ENCODE assay signal across 20 cellular contexts in genomic region chr10:34681933-34682332, GRCh38.
DNase-seq lines count a peak whose midpoint lies in the region; ATAC-seq and TF ChIP-seq lines count a peak whose summit lies in the region.
"Had no signal": no experiment of that assay in that cellular context is flagged by ENCODE, and none has a peak within 500 bp of the region (broad histone marks: within the 10 kb centered on the region; RNA-seq: fewer than 3 reads in every experiment).

No MANE protein-coding gene starts in this region.

- H2BK120ac ChIP-seq in trophoblast cell (ENCODE audit: insufficient read depth, low read length, poor library complexity), result no peak overlapping the region

- H3K9me3 Mint-ChIP-seq in GM23338, result no peaks in the 10 kb centered on the region
- H3K9me3 Mint-ChIP-seq in WTC11, result no peaks in the 10 kb centered on the region
- H3K9me3 Mint-ChIP-seq: CD4-positive, alpha-beta T cell had no signal

- H3K79me1 ChIP-seq in trophoblast cell (ENCODE audit: low read length), result no peaks in the 10 kb centered on the region

- CTCF ChIA-PET in WTC11 (lab: Charles Lee), result interaction anchor here (1.4 kb wide), 1 partner anchor 51 kb away, joined by 5 read pairs; no protein-coding TSS in a partner anchor

- H3K4ac ChIP-seq in trophoblast cell (ENCODE audit: low read depth, low read length), result peak overlapping the region; percentile 55

- H3K27me3 Mint-ChIP-seq in GM23338 (ENCODE audit: insufficient read depth, low read depth, poor library complexity) (peaks cover 6% of the 10 kb centered on the region), WTC11 (ENCODE audit: low read depth) (no peaks in the 10 kb centered on the region)
- H3K27me3 Mint-ChIP-seq: CD4-positive, alpha-beta T cell had no signal

- H4K12ac ChIP-seq in trophoblast cell (ENCODE audit: low read depth, low read length), result no peak overlapping the region

- DNase-seq in GM23338 (ENCODE audit: low spot score) (no peak), Karpas-422 (peak; percentile 25), WTC11 (ENCODE audit: low spot score) (no peak), trophoblast cell (peak in 1 of 2 donors; percentile 50), NCI-H1048 (lab: John Stamatoyannopoulos, UW) (no peak), NCI-H2081 treated with DMSO at 0.1 percent for 48 hours (lab: John Stamatoyannopoulos, UW) (no peak)
- DNase-seq in activated CD4-positive, alpha-beta T cell treated with anti-CD3 and anti-CD28 coated beads for 48 hours, result no peak
- DNase-seq: AML-193; CD4-positive, alpha-beta T cell; GOT3; MG63; NCI-H2081; NCI-H526; Right ventricle myocardium superior; RPMI8226 had no signal

- H3K36me3 Mint-ChIP-seq in GM23338 (ENCODE audit: low read depth) (no peaks in the 10 kb centered on the region), WTC11 (no peaks in the 10 kb centered on the region)

- no peak overlapping the region for H3K18ac ChIP-seq in trophoblast cell (ENCODE audit: low read length)

- ATAC-seq in GM23338 (no peak), WTC11 (no peak)
- ATAC-seq: A549, K562 had no signal

- H3K4me3 ChIP-seq in GM23338 (no peak overlapping the region), Karpas-422 (ENCODE audit: low read length) (no peak overlapping the region), trophoblast cell (ENCODE audit: low read depth, low read length) (no peak overlapping the region)
- H3K4me3 ChIP-seq: A549; BLaER1 treated with 17β-estradiol and CSF1 and Interleukin-3, amounts not matched to agents 10 nM and 100 nM; HAP-1; K562; MG63; SJSA1 had no signal

- H3K4me1 Mint-ChIP-seq in GM23338, result peaks cover 29% of the 10 kb centered on the region
- H3K4me1 Mint-ChIP-seq in WTC11, result peaks cover 35% of the 10 kb centered on the region

- H3K9ac ChIP-seq in Karpas-422 (ENCODE audit: low read length), result no peak overlapping the region
- H3K9ac ChIP-seq in trophoblast cell (ENCODE audit: low read length), result no peak overlapping the region
- H3K9ac ChIP-seq: BLaER1 treated with 17β-estradiol and CSF1 and Interleukin-3, amounts not matched to agents 10 nM and 100 nM had no signal

- H3K4me1 ChIP-seq in GM23338 (ENCODE audit: insufficient read depth) (no peaks in the 10 kb centered on the region; the same call in 1 of the 2 replicates), Karpas-422 (ENCODE audit: low read length) (no peaks in the 10 kb centered on the region), trophoblast cell (ENCODE audit: control insufficient read depth in 1 of 2, insufficient read depth in 2 of 2, low read length in 2 of 2) (no peaks in the 10 kb centered on the region)
- H3K4me1 ChIP-seq: SJSA1 had no signal

- H3K4me3 Mint-ChIP-seq in GM23338 (no peak overlapping the region), WTC11 (no peak overlapping the region)
- H3K4me3 Mint-ChIP-seq: CD4-positive, alpha-beta T cell had no signal

- H4K91ac ChIP-seq in trophoblast cell (ENCODE audit: low read depth, low read length), result no peak overlapping the region

- H4K8ac ChIP-seq in trophoblast cell (ENCODE audit: low read depth, low read length), result no peak overlapping the region

- H3F3A ChIP-seq in GM23338 (replicated peaks; ENCODE audit: low read depth), result no peaks in the 10 kb centered on the region

- TF ChIP-seq CTCF in GM23338 (conservative IDR thresholded peaks at IDR 0.05; ENCODE audit: low read depth in 2 of 2), result no peak
- no peak for TF ChIP-seq CTCF in WTC11 (IDR thresholded peaks at IDR 0.05)

- no peak overlapping the region for H2BK5ac ChIP-seq in trophoblast cell (ENCODE audit: low read depth, low read length, poor library complexity)

- H3K27ac Mint-ChIP-seq in GM23338 (peak overlapping the region; percentile 74), WTC11 (peak overlapping the region; percentile 45; the same call in 1 of the 2 replicates)
- H3K27ac Mint-ChIP-seq: CD4-positive, alpha-beta T cell had no signal

- WGBS in trophoblast cell (ENCODE audit: extremely low coverage, insufficient coverage, insufficient read length), result no CpG with 5 or more reads among the region's 5 CpGs

- no peak overlapping the region for H3K4me2 ChIP-seq in GM23338
- no peak overlapping the region for H3K4me2 ChIP-seq in Karpas-422 (ENCODE audit: low read depth, low read length, poor library complexity, severe bottlenecking)
- no peak overlapping the region for H3K4me2 ChIP-seq in trophoblast cell (ENCODE audit: low read length)
- H3K4me2 ChIP-seq: A549; BLaER1 treated with 17β-estradiol and CSF1 and Interleukin-3, amounts not matched to agents 10 nM and 100 nM had no signal

- no peak overlapping the region for H3K14ac ChIP-seq in trophoblast cell (ENCODE audit: low read length)

- H2AFZ ChIP-seq in GM23338 (no peak overlapping the region), Karpas-422 (ENCODE audit: low read length) (no peak overlapping the region), trophoblast cell (ENCODE audit: insufficient read depth, low read length, poor library complexity) (no peak overlapping the region)

- no peak overlapping the region for H2BK12ac ChIP-seq in trophoblast cell (ENCODE audit: low read length)

- H3K27me3 ChIP-seq in GM23338 (ENCODE audit: insufficient read depth) (no peaks in the 10 kb centered on the region), Karpas-422 (ENCODE audit: low read length) (no peaks in the 10 kb centered on the region), trophoblast cell (ENCODE audit: insufficient read depth, low read length) (no peaks in the 10 kb centered on the region)
- H3K27me3 ChIP-seq: MG63, SJSA1 had no signal

- H3K36me3 ChIP-seq in GM23338 (ENCODE audit: insufficient read depth) (no peaks in the 10 kb centered on the region), Karpas-422 (ENCODE audit: insufficient read depth, low read length) (no peaks in the 10 kb centered on the region), trophoblast cell (ENCODE audit: control insufficient read depth in 1 of 2, insufficient read depth in 2 of 2, low read length in 2 of 2) (no peaks in the 10 kb centered on the region)
- H3K36me3 ChIP-seq: HAP-1, MG63, SJSA1 had no signal

- H3K9me3 ChIP-seq in Karpas-422 (ENCODE audit: low read length) (no peaks in the 10 kb centered on the region), trophoblast cell (ENCODE audit: insufficient read depth, low read depth, low read length) (no peaks in the 10 kb centered on the region)
- H3K9me3 ChIP-seq: A549; BLaER1 treated with 17β-estradiol and CSF1 and Interleukin-3, amounts not matched to agents 10 nM and 100 nM; HAP-1; MG63; SJSA1 had no signal

- H3K79me2 ChIP-seq in GM23338 (replicated peaks; ENCODE audit: insufficient read depth), result peaks cover 72% of the 10 kb centered on the region
- H3K79me2 ChIP-seq in Karpas-422 (ENCODE audit: low read length), result no peaks in the 10 kb centered on the region
- H3K79me2 ChIP-seq in trophoblast cell (ENCODE audit: control insufficient read depth, insufficient read depth, low read length, poor library complexity), result no peaks in the 10 kb centered on the region

- POLR2A ChIA-PET in WTC11 (lab: Charles Lee), result no interaction called here

- no peak overlapping the region for H3K23ac ChIP-seq in trophoblast cell (ENCODE audit: low read length)

- H3K9me2 ChIP-seq in GM23338 (ENCODE audit: insufficient read depth) (no peaks in the 10 kb centered on the region), Karpas-422 (replicated peaks; ENCODE audit: insufficient read depth, low read length) (no peaks in the 10 kb centered on the region)

- H4K20me1 ChIP-seq in GM23338 (replicated peaks; ENCODE audit: insufficient read depth) (peaks cover 13% of the 10 kb centered on the region), Karpas-422 (ENCODE audit: insufficient read depth, low read depth, low read length) (no peaks in the 10 kb centered on the region)

- no peak overlapping the region for H2AK5ac ChIP-seq in trophoblast cell (ENCODE audit: low read length)

- H3K27ac ChIP-seq in GM23338 (ENCODE audit: low read depth) (no peak overlapping the region), Karpas-422 (ENCODE audit: low read length) (no peak overlapping the region), trophoblast cell (ENCODE audit: low read depth, low read length) (no peak overlapping the region)
- H3K27ac ChIP-seq: A549; BLaER1 treated with 17β-estradiol and CSF1 and Interleukin-3, amounts not matched to agents 10 nM and 100 nM; SJSA1 had no signal

TF ChIP-seq in GM23338, 12 proteins besides CTCF, POLR2A, EP300 and RAD21:
- TF ChIP-seq, protein P1, sequence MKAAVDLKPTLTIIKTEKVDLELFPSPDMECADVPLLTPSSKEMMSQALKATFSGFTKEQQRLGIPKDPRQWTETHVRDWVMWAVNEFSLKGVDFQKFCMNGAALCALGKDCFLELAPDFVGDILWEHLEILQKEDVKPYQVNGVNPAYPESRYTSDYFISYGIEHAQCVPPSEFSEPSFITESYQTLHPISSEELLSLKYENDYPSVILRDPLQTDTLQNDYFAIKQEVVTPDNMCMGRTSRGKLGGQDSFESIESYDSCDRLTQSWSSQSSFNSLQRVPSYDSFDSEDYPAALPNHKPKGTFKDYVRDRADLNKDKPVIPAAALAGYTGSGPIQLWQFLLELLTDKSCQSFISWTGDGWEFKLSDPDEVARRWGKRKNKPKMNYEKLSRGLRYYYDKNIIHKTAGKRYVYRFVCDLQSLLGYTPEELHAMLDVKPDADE (IDR thresholded peaks at IDR 0.05), result no peak
- TF ChIP-seq NANOG (IDR thresholded peaks at IDR 0.05; ENCODE audit: borderline replicate concordance) (no peak), JUNB (IDR thresholded peaks at IDR 0.05; ENCODE audit: unreplicated experiment) (no peak)

TF ChIP-seq in WTC11, 78 proteins besides CTCF, POLR2A, EP300 and RAD21 (continues in another document):
- TF ChIP-seq, protein P2, sequence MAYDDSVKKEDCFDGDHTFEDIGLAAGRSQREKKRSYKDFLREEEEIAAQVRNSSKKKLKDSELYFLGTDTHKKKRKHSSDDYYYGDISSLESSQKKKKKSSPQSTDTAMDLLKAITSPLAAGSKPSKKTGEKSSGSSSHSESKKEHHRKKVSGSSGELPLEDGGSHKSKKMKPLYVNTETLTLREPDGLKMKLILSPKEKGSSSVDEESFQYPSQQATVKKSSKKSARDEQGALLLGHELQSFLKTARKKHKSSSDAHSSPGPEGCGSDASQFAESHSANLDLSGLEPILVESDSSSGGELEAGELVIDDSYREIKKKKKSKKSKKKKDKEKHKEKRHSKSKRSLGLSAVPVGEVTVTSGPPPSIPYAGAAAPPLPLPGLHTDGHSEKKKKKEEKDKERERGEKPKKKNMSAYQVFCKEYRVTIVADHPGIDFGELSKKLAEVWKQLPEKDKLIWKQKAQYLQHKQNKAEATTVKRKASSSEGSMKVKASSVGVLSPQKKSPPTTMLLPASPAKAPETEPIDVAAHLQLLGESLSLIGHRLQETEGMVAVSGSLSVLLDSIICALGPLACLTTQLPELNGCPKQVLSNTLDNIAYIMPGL (CRISPR knock-in tag; IDR thresholded peaks at IDR 0.05), result no peak
- TF ChIP-seq FOXP1 (CRISPR knock-in tag; IDR thresholded peaks at IDR 0.05; ENCODE audit: borderline replicate concordance) (no peak), ZNF121 (CRISPR knock-in tag; IDR thresholded peaks at IDR 0.05) (no peak), FOXK1 (CRISPR knock-in tag; IDR thresholded peaks at IDR 0.05) (no peak)
